In the genomic region with DNA sequence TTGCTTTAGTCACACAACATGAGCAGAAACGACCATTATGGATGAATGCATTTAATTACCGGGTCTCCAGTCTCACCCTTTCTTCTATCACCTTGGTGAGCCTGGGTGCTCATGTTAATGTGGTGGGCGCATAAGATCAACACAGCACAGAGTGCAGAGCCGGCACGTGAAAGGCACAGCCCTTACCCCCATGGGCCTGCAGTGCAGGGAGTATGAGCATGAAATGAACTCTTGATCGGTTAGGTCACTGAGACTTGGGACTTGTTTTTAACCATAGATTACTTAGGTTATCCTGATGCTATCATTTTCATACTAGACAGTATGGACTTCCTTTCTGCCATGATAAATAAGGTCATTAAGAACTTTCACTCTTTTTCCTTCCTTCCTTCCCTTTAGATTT, we compare ENCODE assay signal across 1 cellular context.
TF ChIP-seq lines count a peak whose summit lies in the region.

No MANE protein-coding gene starts in this region.

TF ChIP-seq in WTC11, 78 proteins besides CTCF, POLR2A, EP300 and RAD21:
- TF ChIP-seq, protein P1, sequence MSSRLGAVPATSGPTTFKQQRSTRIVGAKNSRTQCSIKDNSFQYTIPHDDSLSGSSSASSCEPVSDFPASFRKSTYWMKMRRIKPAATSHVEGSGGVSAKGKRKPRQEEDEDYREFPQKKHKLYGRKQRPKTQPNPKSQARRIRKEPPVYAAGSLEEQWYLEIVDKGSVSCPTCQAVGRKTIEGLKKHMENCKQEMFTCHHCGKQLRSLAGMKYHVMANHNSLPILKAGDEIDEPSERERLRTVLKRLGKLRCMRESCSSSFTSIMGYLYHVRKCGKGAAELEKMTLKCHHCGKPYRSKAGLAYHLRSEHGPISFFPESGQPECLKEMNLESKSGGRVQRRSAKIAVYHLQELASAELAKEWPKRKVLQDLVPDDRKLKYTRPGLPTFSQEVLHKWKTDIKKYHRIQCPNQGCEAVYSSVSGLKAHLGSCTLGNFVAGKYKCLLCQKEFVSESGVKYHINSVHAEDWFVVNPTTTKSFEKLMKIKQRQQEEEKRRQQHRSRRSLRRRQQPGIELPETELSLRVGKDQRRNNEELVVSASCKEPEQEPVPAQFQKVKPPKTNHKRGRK (CRISPR knock-in tag; IDR thresholded peaks at IDR 0.05; ENCODE audit: borderline replicate concordance), result no peak
- TF ChIP-seq ZNF317 (CRISPR knock-in tag; IDR thresholded peaks at IDR 0.05; ENCODE audit: borderline replicate concordance, low read depth) (no peak), SOX15 (CRISPR knock-in tag; IDR thresholded peaks at IDR 0.05) (no peak), GRHL2 (CRISPR knock-in tag; IDR thresholded peaks at IDR 0.05; ENCODE audit: insufficient replicate concordance, severe bottlenecking) (no peak), ZNF671 (CRISPR knock-in tag; IDR thresholded peaks at IDR 0.05) (no peak), IRF2 (CRISPR knock-in tag; IDR thresholded peaks at IDR 0.05; ENCODE audit: borderline replicate concordance, low read depth) (no peak)
- TF ChIP-seq, protein P2, sequence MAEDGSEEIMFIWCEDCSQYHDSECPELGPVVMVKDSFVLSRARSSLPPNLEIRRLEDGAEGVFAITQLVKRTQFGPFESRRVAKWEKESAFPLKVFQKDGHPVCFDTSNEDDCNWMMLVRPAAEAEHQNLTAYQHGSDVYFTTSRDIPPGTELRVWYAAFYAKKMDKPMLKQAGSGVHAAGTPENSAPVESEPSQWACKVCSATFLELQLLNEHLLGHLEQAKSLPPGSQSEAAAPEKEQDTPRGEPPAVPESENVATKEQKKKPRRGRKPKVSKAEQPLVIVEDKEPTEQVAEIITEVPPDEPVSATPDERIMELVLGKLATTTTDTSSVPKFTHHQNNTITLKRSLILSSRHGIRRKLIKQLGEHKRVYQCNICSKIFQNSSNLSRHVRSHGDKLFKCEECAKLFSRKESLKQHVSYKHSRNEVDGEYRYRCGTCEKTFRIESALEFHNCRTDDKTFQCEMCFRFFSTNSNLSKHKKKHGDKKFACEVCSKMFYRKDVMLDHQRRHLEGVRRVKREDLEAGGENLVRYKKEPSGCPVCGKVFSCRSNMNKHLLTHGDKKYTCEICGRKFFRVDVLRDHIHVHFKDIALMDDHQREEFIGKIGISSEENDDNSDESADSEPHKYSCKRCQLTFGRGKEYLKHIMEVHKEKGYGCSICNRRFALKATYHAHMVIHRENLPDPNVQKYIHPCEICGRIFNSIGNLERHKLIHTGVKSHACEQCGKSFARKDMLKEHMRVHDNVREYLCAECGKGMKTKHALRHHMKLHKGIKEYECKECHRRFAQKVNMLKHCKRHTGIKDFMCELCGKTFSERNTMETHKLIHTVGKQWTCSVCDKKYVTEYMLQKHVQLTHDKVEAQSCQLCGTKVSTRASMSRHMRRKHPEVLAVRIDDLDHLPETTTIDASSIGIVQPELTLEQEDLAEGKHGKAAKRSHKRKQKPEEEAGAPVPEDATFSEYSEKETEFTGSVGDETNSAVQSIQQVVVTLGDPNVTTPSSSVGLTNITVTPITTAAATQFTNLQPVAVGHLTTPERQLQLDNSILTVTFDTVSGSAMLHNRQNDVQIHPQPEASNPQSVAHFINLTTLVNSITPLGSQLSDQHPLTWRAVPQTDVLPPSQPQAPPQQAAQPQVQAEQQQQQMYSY (CRISPR knock-in tag; IDR thresholded peaks at IDR 0.05), result no peak
- TF ChIP-seq, protein P3, sequence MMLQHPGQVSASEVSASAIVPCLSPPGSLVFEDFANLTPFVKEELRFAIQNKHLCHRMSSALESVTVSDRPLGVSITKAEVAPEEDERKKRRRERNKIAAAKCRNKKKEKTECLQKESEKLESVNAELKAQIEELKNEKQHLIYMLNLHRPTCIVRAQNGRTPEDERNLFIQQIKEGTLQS (CRISPR knock-in tag; conservative IDR thresholded peaks at IDR 0.05), result no peak
- TF ChIP-seq, protein P4, sequence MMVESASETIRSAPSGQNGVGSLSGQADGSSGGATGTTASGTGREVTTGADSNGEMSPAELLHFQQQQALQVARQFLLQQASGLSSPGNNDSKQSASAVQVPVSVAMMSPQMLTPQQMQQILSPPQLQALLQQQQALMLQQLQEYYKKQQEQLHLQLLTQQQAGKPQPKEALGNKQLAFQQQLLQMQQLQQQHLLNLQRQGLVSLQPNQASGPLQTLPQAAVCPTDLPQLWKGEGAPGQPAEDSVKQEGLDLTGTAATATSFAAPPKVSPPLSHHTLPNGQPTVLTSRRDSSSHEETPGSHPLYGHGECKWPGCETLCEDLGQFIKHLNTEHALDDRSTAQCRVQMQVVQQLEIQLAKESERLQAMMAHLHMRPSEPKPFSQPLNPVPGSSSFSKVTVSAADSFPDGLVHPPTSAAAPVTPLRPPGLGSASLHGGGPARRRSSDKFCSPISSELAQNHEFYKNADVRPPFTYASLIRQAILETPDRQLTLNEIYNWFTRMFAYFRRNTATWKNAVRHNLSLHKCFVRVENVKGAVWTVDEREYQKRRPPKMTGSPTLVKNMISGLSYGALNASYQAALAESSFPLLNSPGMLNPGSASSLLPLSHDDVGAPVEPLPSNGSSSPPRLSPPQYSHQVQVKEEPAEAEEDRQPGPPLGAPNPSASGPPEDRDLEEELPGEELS (CRISPR knock-in tag; IDR thresholded peaks at IDR 0.05), result no peak
- TF ChIP-seq, protein P5, sequence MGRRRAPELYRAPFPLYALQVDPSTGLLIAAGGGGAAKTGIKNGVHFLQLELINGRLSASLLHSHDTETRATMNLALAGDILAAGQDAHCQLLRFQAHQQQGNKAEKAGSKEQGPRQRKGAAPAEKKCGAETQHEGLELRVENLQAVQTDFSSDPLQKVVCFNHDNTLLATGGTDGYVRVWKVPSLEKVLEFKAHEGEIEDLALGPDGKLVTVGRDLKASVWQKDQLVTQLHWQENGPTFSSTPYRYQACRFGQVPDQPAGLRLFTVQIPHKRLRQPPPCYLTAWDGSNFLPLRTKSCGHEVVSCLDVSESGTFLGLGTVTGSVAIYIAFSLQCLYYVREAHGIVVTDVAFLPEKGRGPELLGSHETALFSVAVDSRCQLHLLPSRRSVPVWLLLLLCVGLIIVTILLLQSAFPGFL (CRISPR knock-in tag; IDR thresholded peaks at IDR 0.05; ENCODE audit: borderline replicate concordance), result no peak
